8 cellular contexts compared by ENCODE assay signal in the genomic region with DNA sequence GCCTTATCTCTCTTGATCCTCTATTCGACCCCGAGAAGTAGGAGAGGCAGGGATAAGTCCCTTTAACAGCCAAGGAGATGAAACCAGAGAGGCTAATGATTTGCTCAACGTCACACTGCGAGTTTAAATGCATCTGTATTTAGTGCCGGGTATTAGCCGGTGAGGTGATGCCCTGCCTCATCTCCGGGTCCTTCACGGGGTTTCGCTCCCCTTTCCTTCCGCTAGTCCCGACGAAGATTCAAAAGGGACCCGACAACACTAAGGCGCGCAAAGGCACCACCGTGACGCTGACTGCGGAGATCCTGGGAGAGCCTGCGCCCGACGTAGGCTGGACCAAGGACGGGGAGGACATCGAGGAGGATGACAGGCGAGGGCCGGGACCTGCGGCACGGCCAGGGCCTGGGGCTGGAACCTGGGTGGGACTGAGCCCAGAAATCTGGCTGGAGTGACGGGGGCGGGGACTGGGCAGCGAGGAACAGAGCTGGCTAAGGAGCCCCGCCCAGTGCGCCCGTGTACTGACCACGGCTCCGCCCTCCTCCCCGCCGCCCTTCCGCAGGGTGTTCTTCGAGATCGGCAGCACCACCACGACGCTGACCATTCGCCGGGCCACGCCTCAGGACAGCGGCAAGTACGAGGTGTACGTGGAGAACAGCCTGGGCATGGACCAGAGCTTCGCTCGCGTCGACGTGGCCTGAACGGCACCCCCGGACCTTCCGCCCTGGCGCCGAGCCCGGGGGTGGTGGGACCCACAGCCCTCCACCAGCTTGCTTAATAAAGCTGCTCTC. TPM values are rescaled to one million over a fixed set of nuclear protein-coding genes. Genes with fewer than 3 reads are reported as not detected.
A peak's percentile ranks its signal among the peaks of the same experiment; 100 is the strongest.
DNase-seq lines count a peak whose midpoint lies in the region; ATAC-seq, FAIRE-seq and TF ChIP-seq lines count a peak whose summit lies in the region.

No MANE protein-coding gene starts in this region.

- TF ChIP-seq CTCF in RWPE2 (IDR thresholded peaks at IDR 0.05; ENCODE audit: poor library complexity, severe bottlenecking) = no peak
- no peak for TF ChIP-seq CTCF in bronchial epithelial cell (IDR thresholded peaks at IDR 0.05; ENCODE audit: insufficient read depth, low read length, severe bottlenecking)

- ATAC-seq in HG03135 (IDR thresholded peaks at IDR 0.05; ENCODE audit: unreplicated experiment) (peak; percentile 8), RWPE2 (ENCODE audit: low read depth) (peak; percentile 67)

- H3K36me3 ChIP-seq in RWPE2 (ENCODE audit: low read depth) (peaks cover 19% of the 10 kb centered on the region), bronchial epithelial cell (ENCODE audit: control insufficient read depth, insufficient read depth, low read length) (peaks cover 6% of the 10 kb centered on the region)

- no peak for FAIRE-seq in bronchial epithelial cell (lab: Jason Lieb, UNC)

- H3K4me1 ChIP-seq in RWPE2 (ENCODE audit: insufficient read depth, poor library complexity, severe bottlenecking) = no peaks in the 10 kb centered on the region

- peak overlapping the region; percentile 52 for H3K4me3 ChIP-seq in RWPE2 (ENCODE audit: severe bottlenecking)
- peak overlapping the region; percentile 79 for H3K4me3 ChIP-seq in bronchial epithelial cell (ENCODE audit: low read depth, low read length)
- peak overlapping the region; percentile 45 to 69 (median 64) for H3K4me3 ChIP-seq in skin epidermis

- H3K27ac ChIP-seq in RWPE2 (ENCODE audit: poor library complexity, severe bottlenecking) (peak overlapping the region; percentile 61), skin epidermis (peak overlapping the region; percentile 46 to 96 (median 88))

- H3K9me3 ChIP-seq in RWPE2 (ENCODE audit: severe bottlenecking) = no peaks in the 10 kb centered on the region

- H3K27me3 ChIP-seq in RWPE2 (ENCODE audit: insufficient read depth, poor library complexity, severe bottlenecking) (peaks cover 29% of the 10 kb centered on the region), bronchial epithelial cell (ENCODE audit: control insufficient read depth, insufficient read depth, low read length) (peaks cover 14% of the 10 kb centered on the region)

- DNase-seq in stimulated activated CD4-positive, alpha-beta T cell treated with anti-CD3 and anti-CD28 coated beads, Interleukin-15, amount 100 ng/mL, for 24 hours = peak; percentile 56
- no peak for DNase-seq in stimulated activated CD4-positive, alpha-beta T cell treated with anti-CD3 and anti-CD28 coated beads, Interleukin-1b, Interleukin-23, amount 100 ng/mL, for 48 hours
- peak; percentile 85 for DNase-seq in RWPE2 (ENCODE audit: low spot score)
- peak; percentile 46 for DNase-seq in bronchial epithelial cell (ENCODE audit: low read depth)
- peak; percentile 92 for DNase-seq in iris pigment epithelial cell (ENCODE audit: low read depth)
- no peak for DNase-seq in NCI-H128 (lab: John Stamatoyannopoulos, UW; ENCODE audit: unreplicated experiment)

RNA-seq across cellular contexts. Expression of gene GMPPA, which starts 1.0 kb away (rescaled TPM):
- total RNA-seq in bronchial epithelial cell = 40.3 and 49.0 TPM in 2 replicates

RNA-seq across cellular contexts. Expression of gene ASIC4, which starts 16.6 kb away (rescaled TPM):
- total RNA-seq in bronchial epithelial cell = under 0.01 and 0.53 TPM in 2 replicates

RNA-seq across cellular contexts. Expression of gene CHPF, which starts 45.9 kb away (rescaled TPM):
- 52.7 and 85.5 TPM in 2 replicates for total RNA-seq in bronchial epithelial cell

RNA-seq across cellular contexts. Expression of gene TMEM198, which starts 46.1 kb away (rescaled TPM):
- under 0.01 and 0.13 TPM in 2 replicates for total RNA-seq in bronchial epithelial cell

Comparison
In these comparisons a context has a peak if more than half of its experiments do, and no peak if none do; other contexts are left out.
1. DNase-seq: peak in stimulated activated CD4-positive, alpha-beta T cell treated with anti-CD3 and anti-CD28 coated beads, Interleukin-15, amount 100 ng/mL, for 24 hours (single experiment), RWPE2 (single experiment), bronchial epithelial cell (single experiment) and iris pigment epithelial cell (single experiment); none in stimulated activated CD4-positive, alpha-beta T cell treated with anti-CD3 and anti-CD28 coated beads, Interleukin-1b, Interleukin-23, amount 100 ng/mL, for 48 hours (single experiment) and NCI-H128 (single experiment).
2. Peak in every context shown above with its lines, with median percentiles within 50 percentile points of each other: H3K4me3 ChIP-seq.